ENCODE assay signal across 10 cellular contexts in genomic region chr17:16255481-16255901, GRCh38. TPM values are rescaled to one million over a fixed set of nuclear protein-coding genes. Genes with fewer than 3 reads are reported as not detected.
A peak's percentile ranks its signal among the peaks of the same experiment; 100 is the strongest.
DNase-seq lines count a peak whose midpoint lies in the region; ATAC-seq and TF ChIP-seq lines count a peak whose summit lies in the region.
"Had no signal": no experiment of that assay in that cellular context is flagged by ENCODE, and none has a peak within 500 bp of the region (broad histone marks: within the 10 kb centered on the region; RNA-seq: fewer than 3 reads in every experiment).

No MANE protein-coding gene starts in this region.

- peaks cover 4 to 16% of the 10 kb centered on the region in 2 experiments for H3K79me1 ChIP-seq in IMR-90 (ENCODE audit: low read depth in 1 of 2, low read length in 2 of 2)

- no peak overlapping the region for H2AK9ac ChIP-seq in IMR-90 (replicated peaks; ENCODE audit: low read depth, low read length, poor library complexity)

- no peaks in the 10 kb centered on the region for H3K27me3 Mint-ChIP-seq in stimulated activated naive B cell treated with anti-CD40 and anti-IgM and Interleukin-4, amounts not matched to agents 10 μg/mL and 1 μg/mL and 100 μg/mL, for 72 hours
- H3K27me3 Mint-ChIP-seq: naive B cell had no signal

- TF ChIP-seq RAD21 in IMR-90 (IDR thresholded peaks at IDR 0.05; ENCODE audit: low read length): no peak

- ATAC-seq in IMR-90 (ENCODE audit: low read depth) (peak; percentile 64), lung (ENCODE audit: insufficient read depth, low FRiP score) (peak; percentile 81), HG03469 (IDR thresholded peaks at IDR 0.05; ENCODE audit: unreplicated experiment) (no peak), HG03095 (IDR thresholded peaks at IDR 0.05; ENCODE audit: unreplicated experiment) (no peak)
- no peak for ATAC-seq in stimulated activated naive B cell treated with anti-CD40 and anti-IgM and Interleukin-4, amounts not matched to agents 10 μg/mL and 1 μg/mL and 100 μg/mL, for 72 hours (replicated peaks)

- no peak overlapping the region for H2AK5ac ChIP-seq in IMR-90 (ENCODE audit: low read depth, low read length)

- no peak for TF ChIP-seq POLR2A in IMR-90 (IDR thresholded peaks at IDR 0.05; ENCODE audit: low read depth, low read length)
- no peak for TF ChIP-seq POLR2A in lower leg skin (IDR thresholded peaks at IDR 0.05)

- peak overlapping the region; percentile 36 for H4K91ac ChIP-seq in IMR-90 (ENCODE audit: insufficient read depth, low read depth, low read length)

- H2AFZ ChIP-seq in IMR-90 (replicated peaks; ENCODE audit: low read length, poor library complexity): peak overlapping the region; percentile 49

- H3K14ac ChIP-seq in IMR-90 (replicated peaks; ENCODE audit: low read depth, low read length): peak overlapping the region; percentile 76

- H3K27me3 ChIP-seq in IMR-90 (ENCODE audit: control insufficient read depth, insufficient read depth, low read length) (no peaks in the 10 kb centered on the region), dorsolateral prefrontal cortex (no peaks in the 10 kb centered on the region), lung (ENCODE audit: control insufficient read depth, insufficient read depth) (no peaks in the 10 kb centered on the region)

- peak overlapping the region; percentile 22; the same call in 1 of the 2 replicates for H3K4me3 ChIP-seq in IMR-90 (ENCODE audit: insufficient read depth, low read depth, low read length)
- H3K4me3 ChIP-seq in dorsolateral prefrontal cortex: peak overlapping the region in 8 of 59 donors; percentile 2 to 31 (median 12)
- H3K4me3 ChIP-seq in lung: no peak overlapping the region
- H3K4me3 ChIP-seq in lower leg skin (ENCODE audit: low read depth, poor library complexity, severe bottlenecking): no peak overlapping the region

- H4K8ac ChIP-seq in IMR-90 (ENCODE audit: low read depth in 2 of 2, low read length in 2 of 2): peak overlapping the region; percentile 3 to 4; a peak in 2 of 4 replicates

- peak overlapping the region; percentile 57 for H3K9ac ChIP-seq in IMR-90 (ENCODE audit: low read depth, low read length)

- H2BK5ac ChIP-seq in IMR-90 (ENCODE audit: low read depth, low read length, poor library complexity, severe bottlenecking): peak overlapping the region; percentile 27

- peak overlapping the region; percentile 62; the same call in 1 of the 2 replicates for H3K4ac ChIP-seq in IMR-90 (ENCODE audit: low read depth, low read length)

- peak overlapping the region; percentile 16 for H3K27ac Mint-ChIP-seq in stimulated activated naive B cell treated with anti-CD40 and anti-IgM and Interleukin-4, amounts not matched to agents 10 μg/mL and 1 μg/mL and 100 μg/mL, for 72 hours

- intact Hi-C loops in IMR-90 (cut with micrococcal nuclease) (no loop called here), dorsolateral prefrontal cortex (cut with DNase I) (no loop called here), lower leg skin (cut with DNase I; ENCODE audit: low total_unique reads) (no loop called here)

- CTCF ChIA-PET in IMR-90 (lab: Yijun Ruan, JAX): no interaction called here

- no peaks in the 10 kb centered on the region; the same call in 1 of the 2 replicates for H3K36me3 ChIP-seq in IMR-90 (ENCODE audit: control insufficient read depth, insufficient read depth, low read length)
- no peaks in the 10 kb centered on the region for H3K36me3 ChIP-seq in lung (ENCODE audit: control insufficient read depth in 2 of 2, insufficient read depth in 2 of 2, low read length in 2 of 2)

- peak overlapping the region; percentile 76 for H3K4me2 ChIP-seq in IMR-90 (ENCODE audit: low read depth, low read length)

- H3K18ac ChIP-seq in IMR-90 (ENCODE audit: low read depth, low read length): peak overlapping the region; percentile 69

- peaks cover 11 to 41% of the 10 kb centered on the region in 2 donors for H3K36me3 Mint-ChIP-seq in stimulated activated naive B cell treated with anti-CD40 and anti-IgM and Interleukin-4, amounts not matched to agents 10 μg/mL and 1 μg/mL and 100 μg/mL, for 72 hours

- H3K27ac ChIP-seq in IMR-90 (ENCODE audit: insufficient read depth, low read length) (peak overlapping the region; percentile 76; the same call in 1 of the 2 replicates), dorsolateral prefrontal cortex (peak overlapping the region in 42 of 59 donors; percentile 1 to 78 (median 32)), lung (ENCODE audit: low read depth in 1 of 2, low read length in 1 of 2) (peak overlapping the region in 1 of 2 donors; percentile 7)

- DNase-seq in IMR-90 (peak; percentile 28), dorsolateral prefrontal cortex (peak in 7 of 10 donors; percentile 15 to 61 (median 42)), lung (ENCODE audit: low spot score) (peak; percentile 62), NCI-H1417 treated with DMSO at 0.1 percent for 48 hours (lab: John Stamatoyannopoulos, UW) (no peak), lower leg skin (ENCODE audit: low spot score in 2 of 2) (no peak)
- DNase-seq in stimulated activated naive B cell treated with anti-CD40 and anti-IgM and Interleukin-4, amounts not matched to agents 10 μg/mL and 1 μg/mL and 100 μg/mL, for 72 hours: no peak
- DNase-seq: activated gamma-delta T cell treated with Interleukin-2 at 50 U/mL for 16 hours, naive B cell had no signal

- TF ChIP-seq CTCF in IMR-90 (conservative IDR thresholded peaks at IDR 0.05; ENCODE audit: low read depth, low read length) (no peak), dorsolateral prefrontal cortex (IDR thresholded peaks at IDR 0.05 in 54 of 56, conservative IDR thresholded peaks at IDR 0.05 in 2 of 56; ENCODE audit: low read depth in 1 of 56, partially characterized antibody in 56 of 56) (no peak), lung (IDR thresholded peaks at IDR 0.05; ENCODE audit: control extremely low read depth, extremely low read depth) (no peak), lower leg skin (IDR thresholded peaks at IDR 0.05) (no peak)

- peaks cover 8 to 18% of the 10 kb centered on the region in 2 donors for H3K4me1 Mint-ChIP-seq in stimulated activated naive B cell treated with anti-CD40 and anti-IgM and Interleukin-4, amounts not matched to agents 10 μg/mL and 1 μg/mL and 100 μg/mL, for 72 hours

- H3K9me1 ChIP-seq in IMR-90 (ENCODE audit: insufficient read depth, low read length): no peaks in the 10 kb centered on the region

- no peak overlapping the region for H3K56ac ChIP-seq in IMR-90 (ENCODE audit: extremely low read depth, insufficient read depth, low read length)

- peak overlapping the region; percentile 7; the same call in 1 of the 2 replicates for H2BK20ac ChIP-seq in IMR-90 (ENCODE audit: low read depth, low read length)

- no CpG with 5 or more reads among the region's 4 CpGs for WGBS in IMR-90 (ENCODE audit: extremely low coverage in 2 of 2, insufficient read length in 1 of 2), 2 experiments
- 42 to 66% methylated on average over 4 of the region's 4 CpGs for WGBS in lung, 2 donors
- WGBS in lower leg skin, 2 donors: 33 to 54% methylated on average over 4 of the region's 4 CpGs

- no peaks in the 10 kb centered on the region for H4K20me1 ChIP-seq in IMR-90 (ENCODE audit: insufficient read depth, low read length)

- BruUV-seq in IMR-90 (replicated peaks; lab: Mats Ljungman, UMichigan): TSS peak; percentile 32

- peak overlapping the region; percentile 19 for H4K5ac ChIP-seq in IMR-90 (ENCODE audit: low read depth, low read length)

- H2BK15ac ChIP-seq in IMR-90 (ENCODE audit: low read depth, low read length): no peak overlapping the region

- H3K9me3 ChIP-seq in IMR-90 (ENCODE audit: control insufficient read depth, insufficient read depth, low read length) (no peaks in the 10 kb centered on the region), lung (ENCODE audit: control insufficient read depth in 2 of 2, insufficient read depth in 1 of 2, low read length in 1 of 2) (peaks cover 0 to 3% of the 10 kb centered on the region in 2 donors)

- H3K4me1 ChIP-seq in IMR-90 (ENCODE audit: control insufficient read depth, insufficient read depth, low read length) (peaks cover 3% of the 10 kb centered on the region), lung (ENCODE audit: control insufficient read depth in 2 of 2, insufficient read depth in 2 of 2, low read length in 2 of 2) (peaks cover 4 to 7% of the 10 kb centered on the region in 2 donors)

- POLR2A ChIA-PET in IMR-90 (lab: Charles Lee; ENCODE audit: unreplicated experiment): no interaction called here

- peak overlapping the region; percentile 41; the same call in 1 of the 2 replicates for H3K23ac ChIP-seq in IMR-90 (ENCODE audit: low read depth, low read length)

- in situ Hi-C loops in IMR-90 (cut with MboI; ENCODE audit: low sequenced_read_pairs): no loop called here

- peak overlapping the region; percentile 57; the same call in 1 of the 2 replicates for H2BK120ac ChIP-seq in IMR-90 (ENCODE audit: low read depth, low read length)

- H3K9me3 Mint-ChIP-seq in stimulated activated naive B cell treated with anti-CD40 and anti-IgM and Interleukin-4, amounts not matched to agents 10 μg/mL and 1 μg/mL and 100 μg/mL, for 72 hours: no peaks in the 10 kb centered on the region
- H3K9me3 Mint-ChIP-seq: naive B cell had no signal

- dilution Hi-C loops in IMR-90 (cut with HindIII; ENCODE audit: low sequenced_read_pairs, unreplicated experiment): no loop called here

- no peak overlapping the region for H3K4me3 Mint-ChIP-seq in stimulated activated naive B cell treated with anti-CD40 and anti-IgM and Interleukin-4, amounts not matched to agents 10 μg/mL and 1 μg/mL and 100 μg/mL, for 72 hours
- H3K4me3 Mint-ChIP-seq: naive B cell had no signal

TF ChIP-seq in IMR-90, 13 proteins besides CTCF, POLR2A, EP300 and RAD21 (continues in another document):
- TF ChIP-seq CEBPB (IDR thresholded peaks at IDR 0.05; ENCODE audit: low read depth, low read length): no peak
- no peak for TF ChIP-seq CHD1 (IDR thresholded peaks at IDR 0.05; ENCODE audit: low read depth, low read length)
- TF ChIP-seq SMC3 (IDR thresholded peaks at IDR 0.05; ENCODE audit: low read depth, low read length): no peak
- no peak for TF ChIP-seq MAFK (IDR thresholded peaks at IDR 0.05; ENCODE audit: low read depth, low read length)

RNA-seq across cellular contexts. Expression of gene PIGL, which starts 38.5 kb away (rescaled TPM):
- total RNA-seq in IMR-90 (2012; rRNA removed): 17.5 and 17.9 TPM in 2 replicates
- 25.3 and 29.5 TPM in 2 replicates for polyA plus RNA-seq in IMR-90 (2012; rRNA removed)
- polyA plus RNA-seq in IMR-90 (2012; cell fraction: cytosol; rRNA removed): 6.8 and 10.2 TPM in 2 replicates
- 205 and 279 TPM in 2 replicates for polyA plus RNA-seq in IMR-90 (2012; cell fraction: nucleus; rRNA removed; ENCODE audit: low replicate concordance)
- 10 to 100 TPM; 24.7 to 68.2 (median 43.1) TPM for total RNA-seq in dorsolateral prefrontal cortex
- 10 to 100 TPM; 30.7 to 38.1 TPM for total RNA-seq in lung
- polyA plus RNA-seq in lung: 10 to 100 TPM in 1 of 2 donors, 1 to 10 TPM in 1; 8.9 to 23.5 TPM
- 10 to 100 TPM; 25.5 to 93.4 (median 40.7) TPM for total RNA-seq in lower leg skin

RNA-seq across cellular contexts. Expression of gene NCOR1, which starts 40.2 kb away (rescaled TPM):
- 78.0 and 80.3 TPM in 2 replicates for total RNA-seq in IMR-90 (2012; rRNA removed)
- polyA plus RNA-seq in IMR-90 (2012; rRNA removed): 54.5 and 56.5 TPM in 2 replicates
- 26.7 and 39.9 TPM in 2 replicates for polyA plus RNA-seq in IMR-90 (2012; cell fraction: cytosol; rRNA removed)
- polyA plus RNA-seq in IMR-90 (2012; cell fraction: nucleus; rRNA removed; ENCODE audit: low replicate concordance): 54.3 and 72.4 TPM in 2 replicates
- 100 to 1,000 TPM; 122 to 199 (median 161) TPM for total RNA-seq in dorsolateral prefrontal cortex
- total RNA-seq in lung: 100 to 1,000 TPM; 119 to 201 TPM
- 10 to 100 TPM; 31.9 to 41.3 TPM for polyA plus RNA-seq in lung
- 100 to 1,000 TPM in 3 of 4 donors, 10 to 100 TPM in 1; 84.2 to 161 (median 115) TPM for total RNA-seq in lower leg skin

Comparison
In these comparisons a context has a peak if more than half of its experiments do, and no peak if none do; other contexts are left out.
1. ATAC-seq: peak in IMR-90 (single experiment) and lung (single experiment); none in stimulated activated naive B cell treated with anti-CD40 and anti-IgM and Interleukin-4, amounts not matched to agents 10 μg/mL and 1 μg/mL and 100 μg/mL, for 72 hours (0 of 2), HG03469 (single experiment) and HG03095 (single experiment).
2. DNase-seq: peak in IMR-90 (single experiment), dorsolateral prefrontal cortex (7 of 10) and lung (single experiment); none in stimulated activated naive B cell treated with anti-CD40 and anti-IgM and Interleukin-4, amounts not matched to agents 10 μg/mL and 1 μg/mL and 100 μg/mL, for 72 hours (single experiment), NCI-H1417 treated with DMSO at 0.1 percent for 48 hours (single experiment) and lower leg skin (0 of 2).